Comparison of ENCODE assay signal across 1 cellular context in the genomic region with DNA sequence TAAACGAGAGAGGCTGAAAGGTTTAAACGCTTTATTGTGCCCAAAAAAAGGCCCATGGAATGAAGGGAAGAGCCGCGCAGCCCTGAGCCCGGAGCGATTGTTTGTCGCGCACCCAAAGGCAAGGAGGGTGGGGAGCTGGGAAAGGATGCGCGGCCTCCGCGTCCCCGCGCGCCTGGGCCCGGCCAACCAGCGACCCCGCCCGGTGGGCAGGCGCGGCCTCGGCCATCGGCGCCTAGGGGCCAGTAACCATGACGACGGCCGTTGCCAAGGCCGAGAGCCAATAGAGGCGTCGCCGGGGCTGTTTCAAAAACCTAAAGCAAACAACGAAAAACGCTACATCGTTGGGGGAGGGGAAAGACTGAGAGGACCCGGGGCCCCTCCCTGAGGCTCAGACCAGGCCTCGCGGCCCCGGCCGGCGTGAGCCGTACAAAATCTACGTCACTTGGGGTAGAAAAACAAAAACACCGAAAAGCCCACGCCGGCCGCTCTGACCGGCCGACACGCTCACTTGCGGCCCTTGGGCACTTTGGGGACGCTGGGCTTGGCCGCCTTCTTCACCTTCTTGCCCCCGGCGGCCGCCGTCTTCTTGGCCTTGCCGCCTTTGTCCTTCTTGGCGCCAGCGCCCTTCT.
A peak's percentile ranks its signal among the peaks of the same experiment; 100 is the strongest.
TF ChIP-seq lines count a peak whose summit lies in the region.

No MANE protein-coding gene starts in this region.

TF ChIP-seq in HEK293, 187 proteins besides CTCF, POLR2A, EP300 and RAD21 (continued from another document):
- TF ChIP-seq ZNF645 (tag by site-specific recombination; IDR thresholded peaks at IDR 0.05): 0 out of 2 replicates have a peak, but pooled peaks have one; percentile 76
- no peak for TF ChIP-seq ZNF707 (tag by site-specific recombination; IDR thresholded peaks at IDR 0.05)
- peak; percentile 98 for TF ChIP-seq ZNF449 (tag by site-specific recombination; IDR thresholded peaks at IDR 0.05)
- TF ChIP-seq ZSCAN16 (tag by site-specific recombination; IDR thresholded peaks at IDR 0.05): no peak
- peak; percentile 73 for TF ChIP-seq ZBTB26 (tag by site-specific recombination; optimal IDR thresholded peaks at IDR 0.05)
- peak; percentile 65 for TF ChIP-seq PRDM6 (tag by site-specific recombination; IDR thresholded peaks at IDR 0.05)
- peak; percentile 68; the same call in 1 of the 2 replicates for TF ChIP-seq OVOL3 (tag by site-specific recombination; IDR thresholded peaks at IDR 0.05)
- peak; percentile 80; the same call in 1 of the 2 replicates for TF ChIP-seq ZBTB20 (tag by site-specific recombination; IDR thresholded peaks at IDR 0.05)
- peak; percentile 18; the same call in 1 of the 2 replicates for TF ChIP-seq GLIS1 (tag by site-specific recombination; IDR thresholded peaks at IDR 0.05)
- TF ChIP-seq ZBTB21 (tag by site-specific recombination; IDR thresholded peaks at IDR 0.05): 0 out of 2 replicates have a peak, but pooled peaks have one; percentile 13
- 0 out of 2 replicates have a peak, but pooled peaks have one; percentile 41 for TF ChIP-seq PBX3 (CRISPR knock-in tag; IDR thresholded peaks at IDR 0.05)
